Comparison of ENCODE assay signal across 21 cellular contexts in the genomic region with DNA sequence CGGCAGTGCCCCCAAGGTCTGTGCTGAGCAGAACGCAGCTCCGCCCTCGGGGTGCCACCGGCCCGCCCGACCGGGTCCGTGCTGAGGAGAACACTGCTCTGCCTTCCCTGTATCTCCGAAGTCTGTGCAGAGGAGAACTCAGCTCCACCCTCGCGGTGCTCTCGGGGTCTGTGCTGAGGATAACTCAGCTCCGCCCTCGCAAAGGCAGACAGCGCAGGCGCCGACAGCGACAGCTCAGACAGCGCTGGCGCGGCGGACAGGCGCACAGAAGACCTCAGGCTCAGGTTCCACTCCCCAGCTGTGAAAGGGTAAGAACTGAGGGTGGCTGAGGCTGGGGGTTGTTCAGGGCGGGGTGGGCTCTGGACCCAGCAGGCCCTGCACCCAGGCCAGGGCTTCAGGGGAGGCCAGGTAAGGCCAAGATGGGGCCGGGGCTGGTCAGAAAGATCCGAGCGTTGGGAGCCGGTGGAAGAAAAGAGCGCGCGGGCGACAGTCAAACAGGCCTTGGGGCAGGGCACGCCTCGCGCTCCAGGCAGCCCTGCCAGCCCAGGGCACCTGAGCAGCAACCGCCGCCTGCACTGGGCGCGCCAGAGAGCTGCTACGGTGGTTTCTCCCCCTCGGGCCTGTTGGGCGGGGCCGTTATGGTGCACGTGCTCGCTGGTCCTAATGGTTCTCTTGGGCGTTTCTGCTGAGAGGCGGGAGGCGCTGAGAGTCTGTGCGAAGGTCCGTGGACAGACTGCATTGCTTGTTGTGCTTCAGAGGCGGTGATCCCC.
DNase-seq lines count a peak whose midpoint lies in the region; ATAC-seq, FAIRE-seq and TF ChIP-seq lines count a peak whose summit lies in the region.
"Had no signal": no experiment of that assay in that cellular context is flagged by ENCODE, and none has a peak within 500 bp of the region (broad histone marks: within the 10 kb centered on the region; RNA-seq: fewer than 3 reads in every experiment).

No MANE protein-coding gene starts in this region.

- peak; percentile 79 for ATAC-seq in stimulated activated naive CD8-positive, alpha-beta T cell treated with anti-CD3 and anti-CD28 coated beads, Interleukin-15, amount 100 ng/mL, for 72 hours
- ATAC-seq in stimulated activated naive CD8-positive, alpha-beta T cell treated with anti-CD3 and anti-CD28 coated beads, Interleukin-15, Interleukin-2, amounts not matched to agents 100 U/mL and 50 U/mL, for 24 hours: no peak
- ATAC-seq in HG03571 (IDR thresholded peaks at IDR 0.05; ENCODE audit: unreplicated experiment): no peak
- ATAC-seq: HepG2 had no signal

- no peaks in the 10 kb centered on the region for H3K27me3 Mint-ChIP-seq in stimulated activated naive CD8-positive, alpha-beta T cell treated with anti-CD3 and anti-CD28 coated beads, Interleukin-15, amount 100 ng/mL, for 72 hours
- H3K27me3 Mint-ChIP-seq: CD4-positive, CD25-positive, alpha-beta regulatory T cell had no signal

- H3K4me3 ChIP-seq in endothelial cell of umbilical vein (replicated peaks in 1 of 3; ENCODE audit: insufficient read depth in 1 of 3, low read depth in 1 of 3, low read length in 3 of 3) (no peak overlapping the region), parathyroid adenoma (ENCODE audit: low read depth, low read length) (peak overlapping the region; percentile 52)
- H3K4me3 ChIP-seq: Peyer's patch, SJSA1 had no signal

- H3K27ac ChIP-seq in endothelial cell of umbilical vein (ENCODE audit: insufficient read depth, low read depth, low read length) (no peak overlapping the region), parathyroid adenoma (no peak overlapping the region)
- H3K27ac ChIP-seq: Peyer's patch, SJSA1 had no signal

- DNase-seq in stimulated activated naive CD8-positive, alpha-beta T cell treated with anti-CD3 and anti-CD28 coated beads, Interleukin-15, amount 100 ng/mL, for 72 hours: peak in 1 of 2 donors; percentile 26
- no peak for DNase-seq in stimulated activated naive CD8-positive, alpha-beta T cell treated with anti-CD3 and anti-CD28 coated beads, Interleukin-15, Interleukin-2, amounts not matched to agents 100 U/mL and 50 U/mL, for 24 hours
- DNase-seq in endothelial cell of umbilical vein (ENCODE audit: low read depth, low spot score) (peak; percentile 2), G401 (ENCODE audit: low spot score) (no peak), NCI-H2196 (lab: John Stamatoyannopoulos, UW; ENCODE audit: unreplicated experiment) (no peak)
- DNase-seq: BE2C, Caco-2, KG1, MV-4-11, NCI-H1436, NCI-H1930, NCI-H2171, NCI-H446, NCI-H69, Peyer's patch had no signal

- H3K4me2 ChIP-seq in endothelial cell of umbilical vein (ENCODE audit: insufficient read depth, low read length): no peak overlapping the region
- peak overlapping the region; percentile 62 for H3K4me2 ChIP-seq in parathyroid adenoma (ENCODE audit: low read length)

- in situ Hi-C loops in G401 (cut with HindIII; ENCODE audit: low sequenced_read_pairs): no loop called here

- peak overlapping the region; percentile 48 to 74 for H3K27ac Mint-ChIP-seq in stimulated activated naive CD8-positive, alpha-beta T cell treated with anti-CD3 and anti-CD28 coated beads, Interleukin-15, amount 100 ng/mL, for 72 hours
- H3K27ac Mint-ChIP-seq: CD4-positive, CD25-positive, alpha-beta regulatory T cell had no signal

- H3K79me2 ChIP-seq in endothelial cell of umbilical vein (ENCODE audit: control insufficient read depth, insufficient read depth, low read length): no peaks in the 10 kb centered on the region
- no peaks in the 10 kb centered on the region for H3K79me2 ChIP-seq in parathyroid adenoma

- BruUV-seq in endothelial cell of umbilical vein (replicated peaks; lab: Mats Ljungman, UMichigan): no TSS peak

- no peaks in the 10 kb centered on the region for H3K36me3 ChIP-seq in endothelial cell of umbilical vein (ENCODE audit: control insufficient read depth in 2 of 2, extremely low read depth in 1 of 2, insufficient read depth in 2 of 2, low read length in 2 of 2)
- no peaks in the 10 kb centered on the region for H3K36me3 ChIP-seq in parathyroid adenoma (ENCODE audit: control insufficient read depth, insufficient read depth, low read length)
- H3K36me3 ChIP-seq: BE2C, Peyer's patch, SJSA1 had no signal

- H3K9ac ChIP-seq in endothelial cell of umbilical vein (replicated peaks; ENCODE audit: extremely low read depth, insufficient read depth, low read length): no peak overlapping the region
- H3K9ac ChIP-seq in parathyroid adenoma: no peak overlapping the region

- peak overlapping the region; percentile 55 for H3K4me3 Mint-ChIP-seq in stimulated activated naive CD8-positive, alpha-beta T cell treated with anti-CD3 and anti-CD28 coated beads, Interleukin-15, amount 100 ng/mL, for 72 hours
- H3K4me3 Mint-ChIP-seq: CD4-positive, CD25-positive, alpha-beta regulatory T cell had no signal

- dilution Hi-C loops in endothelial cell of umbilical vein (cut with MboI; ENCODE audit: extremely low pct_ligation_motif_present, low sequenced_read_pairs): no loop called here

- TF ChIP-seq CTCF in endothelial cell of umbilical vein (IDR thresholded peaks at IDR 0.05; ENCODE audit: extremely low read depth in 1 of 2, insufficient read depth in 1 of 2, low read depth in 1 of 2, low read length in 2 of 2) (no peak), parathyroid adenoma (IDR thresholded peaks at IDR 0.05) (no peak)

- no peaks in the 10 kb centered on the region for H3K9me1 ChIP-seq in endothelial cell of umbilical vein (replicated peaks; ENCODE audit: control insufficient read depth, extremely low read depth, insufficient read depth, low read length)

- H4K20me1 ChIP-seq in endothelial cell of umbilical vein (replicated peaks; ENCODE audit: control insufficient read depth, extremely low read depth, insufficient read depth, low read length): no peaks in the 10 kb centered on the region

- CTCF ChIA-PET in endothelial cell of umbilical vein (lab: Charles Lee): no interaction called here

- no peaks in the 10 kb centered on the region for H3K4me1 Mint-ChIP-seq in stimulated activated naive CD8-positive, alpha-beta T cell treated with anti-CD3 and anti-CD28 coated beads, Interleukin-15, amount 100 ng/mL, for 72 hours
- H3K4me1 Mint-ChIP-seq: CD4-positive, CD25-positive, alpha-beta regulatory T cell had no signal

- H3K4me1 ChIP-seq in endothelial cell of umbilical vein (ENCODE audit: control insufficient read depth, extremely low read depth, insufficient read depth, low read length) (no peaks in the 10 kb centered on the region), parathyroid adenoma (no peaks in the 10 kb centered on the region)
- H3K4me1 ChIP-seq: BE2C, Caco-2, Peyer's patch, SJSA1 had no signal

- FAIRE-seq in endothelial cell of umbilical vein (lab: Jason Lieb, UNC): no peak
- FAIRE-seq: GM12891, HepG2 had no signal

- H3K9me3 Mint-ChIP-seq in stimulated activated naive CD8-positive, alpha-beta T cell treated with anti-CD3 and anti-CD28 coated beads, Interleukin-15, amount 100 ng/mL, for 72 hours: peaks cover 7 to 8% of the 10 kb centered on the region in 2 donors

- TF ChIP-seq POLR2A in endothelial cell of umbilical vein (IDR thresholded peaks at IDR 0.05; ENCODE audit: low read depth, low read length): no peak

- POLR2A ChIA-PET in endothelial cell of umbilical vein (lab: Charles Lee): no interaction called here

- no peaks in the 10 kb centered on the region for H3K9me3 ChIP-seq in endothelial cell of umbilical vein (replicated peaks; ENCODE audit: control insufficient read depth, insufficient read depth, low read length)
- H3K9me3 ChIP-seq in parathyroid adenoma (ENCODE audit: control insufficient read depth, low read length): no peaks in the 10 kb centered on the region
- H3K9me3 ChIP-seq: BE2C, Caco-2, Peyer's patch, SJSA1 had no signal

- no peak overlapping the region for H2AFZ ChIP-seq in endothelial cell of umbilical vein (ENCODE audit: low read depth, low read length)
- H2AFZ ChIP-seq in parathyroid adenoma: no peak overlapping the region

- H3K27me3 ChIP-seq in endothelial cell of umbilical vein (ENCODE audit: control insufficient read depth in 2 of 2, insufficient read depth in 2 of 2, low read length in 2 of 2): no peaks in the 10 kb centered on the region
- H3K27me3 ChIP-seq in parathyroid adenoma (ENCODE audit: control insufficient read depth, insufficient read depth, low read length): no peaks in the 10 kb centered on the region
- H3K27me3 ChIP-seq: BE2C, Peyer's patch, SJSA1 had no signal

- intact Hi-C loops in endothelial cell of umbilical vein (cut with micrococcal nuclease): no loop called here

TF ChIP-seq in endothelial cell of umbilical vein, 7 proteins besides CTCF, POLR2A, EP300 and RAD21:
- TF ChIP-seq POLR2AphosphoS5 (IDR thresholded peaks at IDR 0.05; ENCODE audit: insufficient read depth, low read depth, low read length) (no peak), GATA2 (IDR thresholded peaks at IDR 0.05; ENCODE audit: insufficient read depth, insufficient read length, low read depth, low read length) (no peak), EZH2 (IDR thresholded peaks at IDR 0.05; ENCODE audit: borderline replicate concordance, low read depth, low read length, severe bottlenecking) (no peak), MYC (IDR thresholded peaks at IDR 0.05; ENCODE audit: low read depth, low read length) (no peak)
